In the genomic region with DNA sequence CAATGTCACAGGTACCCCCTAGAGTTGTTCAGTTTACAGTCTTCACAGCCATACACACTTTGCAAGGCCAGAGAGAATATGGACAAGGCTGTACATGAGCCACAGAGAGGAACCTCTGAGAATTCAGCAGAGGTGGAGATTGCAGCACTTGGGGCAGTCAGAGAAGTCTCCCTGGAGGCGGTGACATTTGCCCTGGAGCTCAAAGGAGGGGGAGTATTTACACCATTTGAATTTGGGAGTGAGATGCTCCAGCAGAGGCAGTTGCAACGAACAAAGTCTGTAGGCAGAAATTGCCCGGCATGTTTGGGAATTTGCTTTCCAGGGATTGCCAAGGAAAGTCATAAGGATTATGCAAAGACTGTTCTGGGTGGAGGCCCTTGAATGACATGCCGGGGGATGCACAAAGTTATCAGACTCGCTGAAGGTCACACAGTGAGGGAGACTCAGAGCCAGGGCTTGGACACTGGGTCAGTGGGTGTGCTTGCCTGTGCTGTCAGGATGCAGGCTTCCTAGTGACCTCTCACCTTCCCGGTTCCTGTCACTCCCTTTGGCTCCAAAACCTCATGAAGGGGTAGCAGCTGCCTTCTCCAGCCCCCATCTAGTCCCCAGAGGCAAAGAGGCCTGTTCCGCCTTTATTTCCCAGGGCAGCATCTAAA, we compare ENCODE assay signal across 16 cellular contexts.
DNase-seq lines count a peak whose midpoint lies in the region; ATAC-seq and TF ChIP-seq lines count a peak whose summit lies in the region.
"Had no signal": no experiment of that assay in that cellular context is flagged by ENCODE, and none has a peak within 500 bp of the region (broad histone marks: within the 10 kb centered on the region; RNA-seq: fewer than 3 reads in every experiment).

No MANE protein-coding gene starts in this region.

- no peak overlapping the region for H3K9ac ChIP-seq in BLaER1 treated with 17β-estradiol and CSF1 and Interleukin-3, amounts not matched to agents 10 nM and 100 nM

- H3K27ac ChIP-seq in BLaER1 treated with 17β-estradiol and CSF1 and Interleukin-3, amounts not matched to agents 10 nM and 100 nM = no peak overlapping the region
- no peak overlapping the region for H3K27ac ChIP-seq in dorsolateral prefrontal cortex

- DNase-seq in nephron progenitor cell (no peak), posterior vena cava (ENCODE audit: low spot score) (peak; percentile 62), DMS 273 (lab: John Stamatoyannopoulos, UW; ENCODE audit: unreplicated experiment) (no peak), dorsolateral prefrontal cortex (no peak)
- DNase-seq: C1 segment of cervical spinal cord; Calu3; CD4-positive, alpha-beta memory T cell; COR-L47; DMS153; DND-41; GOT3; HFFc6 had no signal

- peaks cover 15% of the 10 kb centered on the region for H3K27me3 Mint-ChIP-seq in nephron progenitor cell (ENCODE audit: low read depth, poor library complexity)

- H3K9me3 Mint-ChIP-seq in nephron progenitor cell = peaks cover 2% of the 10 kb centered on the region
- H3K9me3 Mint-ChIP-seq: CD4-positive, alpha-beta memory T cell; HFFc6 had no signal

- peaks cover 0 to 7% (median 0%) of the 10 kb centered on the region in 11 experiments; a peak in 1 of 22 replicates for H4K20me1 ChIP-seq in BLaER1 treated with 17β-estradiol and CSF1 and Interleukin-3, amounts not matched to agents 10 nM and 100 nM

- no peaks in the 10 kb centered on the region for H3K36me3 Mint-ChIP-seq in nephron progenitor cell (ENCODE audit: low read depth)
- H3K36me3 Mint-ChIP-seq: CD4-positive, alpha-beta memory T cell had no signal

- no peak overlapping the region for H3K4me3 Mint-ChIP-seq in nephron progenitor cell
- H3K4me3 Mint-ChIP-seq: B cell; CD4-positive, alpha-beta memory T cell; HFFc6 had no signal

- H3K9me3 ChIP-seq in BLaER1 treated with 17β-estradiol and CSF1 and Interleukin-3, amounts not matched to agents 10 nM and 100 nM (replicated peaks in 1 of 11) = no peaks in the 10 kb centered on the region
- H3K9me3 ChIP-seq: HAP-1 had no signal

- H3K4me2 ChIP-seq in BLaER1 treated with 17β-estradiol and CSF1 and Interleukin-3, amounts not matched to agents 10 nM and 100 nM = peak overlapping the region in 6 of 11 experiments; percentile 3 to 42 (median 36); a peak in 8 of 22 replicates

- H3K27me3 ChIP-seq in BLaER1 treated with 17β-estradiol and CSF1 and Interleukin-3, amounts not matched to agents 10 nM and 100 nM = no peaks in the 10 kb centered on the region
- no peaks in the 10 kb centered on the region for H3K27me3 ChIP-seq in dorsolateral prefrontal cortex

- no peak overlapping the region for H3K4me3 ChIP-seq in BLaER1 treated with 17β-estradiol and CSF1 and Interleukin-3, amounts not matched to agents 10 nM and 100 nM
- no peak overlapping the region for H3K4me3 ChIP-seq in dorsolateral prefrontal cortex
- H3K4me3 ChIP-seq: HAP-1 had no signal

- no peaks in the 10 kb centered on the region for H3K36me3 ChIP-seq in BLaER1 treated with 17β-estradiol and CSF1 and Interleukin-3, amounts not matched to agents 10 nM and 100 nM
- H3K36me3 ChIP-seq: HAP-1 had no signal

- H3K4me1 Mint-ChIP-seq in nephron progenitor cell = peaks cover 56% of the 10 kb centered on the region
- H3K4me1 Mint-ChIP-seq: B cell; CD4-positive, alpha-beta memory T cell had no signal

- no peak for ATAC-seq in GM21786 (IDR thresholded peaks at IDR 0.05; ENCODE audit: unreplicated experiment)

- intact Hi-C loops in posterior vena cava (cut with DNase I) = loop anchor here in 1 of 2 donors (1.0 kb wide), 1 partner anchor 53 kb away; no protein-coding TSS in a partner anchor
- intact Hi-C loops in dorsolateral prefrontal cortex (cut with DNase I) = no loop called here

- H3K27ac Mint-ChIP-seq in nephron progenitor cell = peak overlapping the region; percentile 23
- H3K27ac Mint-ChIP-seq: B cell; CD4-positive, alpha-beta memory T cell; HFFc6 had no signal

- no peak for TF ChIP-seq CTCF in nephron progenitor cell (IDR thresholded peaks at IDR 0.05)
- TF ChIP-seq CTCF in dorsolateral prefrontal cortex (IDR thresholded peaks at IDR 0.05 in 54 of 56, conservative IDR thresholded peaks at IDR 0.05 in 2 of 56; ENCODE audit: low read depth in 1 of 56, partially characterized antibody in 56 of 56) = no peak

- peaks cover 25 to 46% (median 35%) of the 10 kb centered on the region in 10 experiments for H3K4me1 ChIP-seq in BLaER1 treated with 17β-estradiol and CSF1 and Interleukin-3, amounts not matched to agents 10 nM and 100 nM
- H3K4me1 ChIP-seq: HAP-1 had no signal
